ENCODE assay signal across 12 cellular contexts in the genomic region with DNA sequence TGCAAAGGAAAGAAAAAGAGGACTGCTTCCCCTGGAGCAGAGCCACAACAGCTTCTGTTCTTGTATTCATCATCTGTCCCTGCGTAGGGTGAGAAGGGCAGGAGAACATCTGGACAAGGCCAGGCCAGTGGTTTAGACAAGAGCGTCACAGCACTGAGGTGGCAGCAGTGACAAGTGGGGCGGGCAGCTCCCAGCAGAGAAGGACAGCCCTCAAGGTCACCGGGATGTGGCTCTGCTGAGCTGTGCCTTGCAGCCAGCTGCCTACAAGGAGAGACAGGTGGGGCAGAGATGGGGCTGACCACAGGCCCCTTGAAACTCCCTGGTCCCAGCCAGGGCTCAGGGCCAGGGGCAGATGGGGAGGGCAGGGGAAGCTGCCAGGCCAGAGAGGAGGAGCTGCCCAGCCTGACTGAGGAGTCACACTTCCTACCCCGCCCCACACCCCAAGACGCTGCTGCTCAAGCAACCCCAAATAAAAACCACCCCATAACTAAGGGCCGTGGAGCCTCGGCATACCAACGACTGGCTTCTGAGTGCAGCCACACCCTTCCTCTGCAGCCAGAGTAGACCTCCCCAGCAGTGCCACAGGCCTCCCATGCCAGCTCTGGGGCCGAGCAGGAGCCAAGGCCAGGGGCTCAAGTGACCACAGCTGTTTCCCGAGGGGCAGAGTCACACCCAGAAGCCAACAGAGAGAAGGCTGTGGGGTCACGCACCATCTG. TPM values are rescaled to one million over a fixed set of nuclear protein-coding genes. Genes with fewer than 3 reads are reported as not detected.
DNase-seq lines count a peak whose midpoint lies in the region; ATAC-seq lines count a peak whose summit lies in the region.
"Had no signal": no experiment of that assay in that cellular context is flagged by ENCODE, and none has a peak within 500 bp of the region (broad histone marks: within the 10 kb centered on the region; RNA-seq: fewer than 3 reads in every experiment).

No MANE protein-coding gene starts in this region.

- peaks cover 38% of the 10 kb centered on the region for H3K4me1 Mint-ChIP-seq in T-helper 2 cell treated with Interferon-gamma antibody and Interleukin-4, amounts not matched to agents 5 μg/mL and 100 μg/mL, for 36 hours (ENCODE audit: low read depth)

- peaks cover 10% of the 10 kb centered on the region for H3K27me3 Mint-ChIP-seq in T-helper 2 cell treated with Interferon-gamma antibody and Interleukin-4, amounts not matched to agents 5 μg/mL and 100 μg/mL, for 36 hours (ENCODE audit: low read depth)
- H3K27me3 Mint-ChIP-seq: activated B cell treated with CpG ODN at 0.5 μM for 24 hours; activated naive CD8-positive, alpha-beta T cell had no signal

- peak overlapping the region; percentile 18 for H3K27ac Mint-ChIP-seq in T-helper 2 cell treated with Interferon-gamma antibody and Interleukin-4, amounts not matched to agents 5 μg/mL and 100 μg/mL, for 36 hours
- H3K27ac Mint-ChIP-seq: activated B cell treated with CpG ODN at 0.5 μM for 24 hours; activated naive CD8-positive, alpha-beta T cell had no signal

- intact Hi-C loops in Right ventricle myocardium inferior (cut with DNase I) (no loop called here), sciatic nerve (cut with DNase I) (no loop called here)

- ATAC-seq in Right ventricle myocardium inferior, result peak; percentile 70
- peak; percentile 23 for ATAC-seq in sciatic nerve
- no peak for ATAC-seq in left lobe of liver
- no peak for ATAC-seq in HG02970 (IDR thresholded peaks at IDR 0.05; ENCODE audit: low FRiP score, unreplicated experiment)

- peak overlapping the region; percentile 20 for H3K4me3 Mint-ChIP-seq in T-helper 2 cell treated with Interferon-gamma antibody and Interleukin-4, amounts not matched to agents 5 μg/mL and 100 μg/mL, for 36 hours
- H3K4me3 Mint-ChIP-seq: activated B cell treated with CpG ODN at 0.5 μM for 24 hours; activated naive CD8-positive, alpha-beta T cell had no signal

- H3K9me3 Mint-ChIP-seq in T-helper 2 cell treated with Interferon-gamma antibody and Interleukin-4, amounts not matched to agents 5 μg/mL and 100 μg/mL, for 36 hours, result no peaks in the 10 kb centered on the region
- H3K9me3 Mint-ChIP-seq: activated B cell treated with CpG ODN at 0.5 μM for 24 hours had no signal

- peak; percentile 72 for DNase-seq in GM03348 (ENCODE audit: low spot score)
- no peak for DNase-seq in T-helper 2 cell treated with Interferon-gamma antibody and Interleukin-4, amounts not matched to agents 5 μg/mL and 100 μg/mL, for 36 hours (ENCODE audit: low spot score)
- DNase-seq in Right ventricle myocardium inferior (ENCODE audit: missing footprints), result no peak
- DNase-seq in sciatic nerve (ENCODE audit: low spot score), result peak; percentile 51
- no peak for DNase-seq in SIG-M5 (lab: John Stamatoyannopoulos, UW)
- DNase-seq in NCI-H2107 (lab: John Stamatoyannopoulos, UW), result no peak
- no peak for DNase-seq in left lobe of liver (ENCODE audit: low spot score)
- DNase-seq: activated B cell treated with CpG ODN at 0.5 μM for 24 hours, DND-41, NCI-H1436 treated with DMSO at 0.1 percent for 48 hours had no signal

- H3K36me3 Mint-ChIP-seq in T-helper 2 cell treated with Interferon-gamma antibody and Interleukin-4, amounts not matched to agents 5 μg/mL and 100 μg/mL, for 36 hours (ENCODE audit: low read depth), result no peaks in the 10 kb centered on the region
- H3K36me3 Mint-ChIP-seq: activated naive CD8-positive, alpha-beta T cell had no signal

RNA-seq across cellular contexts. Expression of gene RAB11FIP5, which starts 5.4 kb away (rescaled TPM):
- total RNA-seq in Right ventricle myocardium inferior (19.0 TPM), sciatic nerve (40.3 TPM), left lobe of liver (6.0 TPM)

RNA-seq across cellular contexts. Expression of gene SFXN5, which starts 35.9 kb away (rescaled TPM):
- total RNA-seq in Right ventricle myocardium inferior, result 9.6 TPM
- total RNA-seq in sciatic nerve, result 19.5 TPM
- total RNA-seq in left lobe of liver, result 80.1 TPM

Comparison
In these comparisons a context has a peak if more than half of its experiments do, and no peak if none do; other contexts are left out.
1. DNase-seq: peak in GM03348 (single experiment) and sciatic nerve (single experiment); none in T-helper 2 cell treated with Interferon-gamma antibody and Interleukin-4, amounts not matched to agents 5 μg/mL and 100 μg/mL, for 36 hours (single experiment), Right ventricle myocardium inferior (single experiment), SIG-M5 (single experiment), NCI-H2107 (single experiment) and left lobe of liver (single experiment).
2. ATAC-seq: peak in Right ventricle myocardium inferior (single experiment) and sciatic nerve (single experiment); none in left lobe of liver (single experiment) and HG02970 (single experiment).